In genomic region chr6:3455490-3456394, GRCh38 we compare ENCODE assay signal across 1 cellular context.
TF ChIP-seq lines count a peak whose summit lies in the region.

No MANE protein-coding gene starts in this region.

TF ChIP-seq in SK-N-SH, 30 proteins besides CTCF, POLR2A, EP300 and RAD21 (continued from another document):
- TF ChIP-seq RFX5 (IDR thresholded peaks at IDR 0.05; ENCODE audit: low read length) (no peak), JUND (IDR thresholded peaks at IDR 0.05) (no peak), FOSL2 (IDR thresholded peaks at IDR 0.05; ENCODE audit: borderline replicate concordance, low read depth) (no peak), ELF1 (IDR thresholded peaks at IDR 0.05) (no peak)
TF ChIP-seq in SK-N-SH: peak in this region for 0.
